In the genomic region with DNA sequence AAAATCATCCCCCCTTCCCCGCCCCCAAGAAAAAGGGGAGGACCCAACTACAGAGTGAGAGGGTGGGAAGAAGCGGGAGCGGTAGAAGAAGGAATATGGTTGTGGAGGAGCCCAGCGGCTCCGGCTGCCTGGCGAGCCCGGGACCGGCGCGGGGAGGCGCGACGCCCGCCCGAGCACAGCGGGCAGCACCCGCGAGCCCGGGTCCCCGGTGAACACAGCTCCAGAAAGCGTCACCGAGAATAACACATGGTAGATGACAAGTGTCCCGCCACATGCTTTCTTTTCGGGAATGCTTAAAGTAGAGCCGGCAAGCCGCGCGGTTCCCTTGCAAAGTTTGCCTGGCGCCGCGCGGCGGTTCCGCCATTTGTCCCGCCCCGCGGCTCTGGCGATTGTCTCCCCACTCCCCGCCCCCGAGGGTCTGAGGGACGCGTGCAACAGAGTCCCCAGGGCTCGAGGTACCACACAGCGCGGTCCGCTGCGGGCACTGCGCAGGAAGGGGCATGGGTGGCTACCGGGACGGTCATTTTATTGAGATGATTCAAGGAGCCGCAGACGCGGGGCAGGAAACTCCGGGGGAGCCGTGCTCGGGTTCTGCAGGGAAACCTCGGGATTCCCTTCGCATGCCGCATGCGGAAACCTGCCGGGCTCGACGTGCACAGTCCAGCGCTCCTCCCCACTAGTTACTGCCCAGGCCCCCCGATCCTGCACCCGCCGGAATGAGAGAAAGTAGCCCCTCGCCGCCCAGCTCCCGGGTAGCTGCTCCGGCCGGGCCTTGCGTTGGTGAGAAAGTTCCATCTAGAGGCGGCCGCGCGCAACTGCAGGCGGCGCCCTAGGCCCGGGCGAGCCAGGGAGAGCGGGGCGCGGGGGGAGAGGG, we compare ENCODE assay signal across 8 cellular contexts. TPM values are rescaled to one million over a fixed set of nuclear protein-coding genes. Genes with fewer than 3 reads are reported as not detected.
DNase-seq lines count a peak whose midpoint lies in the region; ATAC-seq and TF ChIP-seq lines count a peak whose summit lies in the region.

No MANE protein-coding gene starts in this region.

- peaks cover 41% of the 10 kb centered on the region for H3K27me3 ChIP-seq in BJ (ENCODE audit: control insufficient read depth, insufficient read depth, low read length)
- H3K27me3 ChIP-seq in endocrine pancreas (ENCODE audit: control insufficient read depth, insufficient read depth, low read length): peaks cover 5% of the 10 kb centered on the region
- peaks cover 34% of the 10 kb centered on the region for H3K27me3 ChIP-seq in mesendoderm (ENCODE audit: insufficient read depth, low read length, poor library complexity)

- H2BK5ac ChIP-seq in mesendoderm (ENCODE audit: low read length): no peak overlapping the region

- POLR2A ChIA-PET in BJ (lab: Charles Lee): no interaction called here
- POLR2A ChIA-PET in activated CD8-positive, alpha-beta T cell treated with anti-CD3 and anti-CD28 coated beads for 36 hours (lab: Charles Lee): no interaction called here

- H3K4me1 ChIP-seq in endocrine pancreas (ENCODE audit: control insufficient read depth, insufficient read depth, low read length): peaks cover 7% of the 10 kb centered on the region
- no peaks in the 10 kb centered on the region for H3K4me1 ChIP-seq in mesendoderm (ENCODE audit: control insufficient read depth, low read depth, low read length)

- H3K4ac ChIP-seq in mesendoderm (ENCODE audit: low read depth, low read length): peak overlapping the region; percentile 83

- peak overlapping the region; percentile 84 for H3K4me2 ChIP-seq in mesendoderm (ENCODE audit: low read length)

- intact Hi-C loops in activated CD8-positive, alpha-beta T cell treated with anti-CD3 and anti-CD28 coated beads for 36 hours (cut with micrococcal nuclease): no loop called here

- H3K4me3 Mint-ChIP-seq in activated CD8-positive, alpha-beta T cell treated with anti-CD3 and anti-CD28 coated beads for 36 hours: peak overlapping the region; percentile 76

- H3K9me3 ChIP-seq in endocrine pancreas (ENCODE audit: control insufficient read depth, low read length): no peaks in the 10 kb centered on the region

- H3K18ac ChIP-seq in mesendoderm (ENCODE audit: low read length): peak overlapping the region; percentile 81

- peak; percentile 83 for ATAC-seq in GM19023 (IDR thresholded peaks at IDR 0.05; ENCODE audit: unreplicated experiment)
- peak; percentile 89 for ATAC-seq in HG03159 (IDR thresholded peaks at IDR 0.05; ENCODE audit: unreplicated experiment)
- peak; percentile 82 for ATAC-seq in activated CD8-positive, alpha-beta T cell treated with anti-CD3 and anti-CD28 coated beads for 36 hours

- CTCF ChIA-PET in BJ (lab: Yijun Ruan, JAX): interaction anchor here (0.6 to 2.2 kb wide), 15 partner anchors 8 to 521 kb away, joined by 3 to 15 read pairs (median 5); no protein-coding TSS in a partner anchor
- CTCF ChIA-PET in activated CD8-positive, alpha-beta T cell treated with anti-CD3 and anti-CD28 coated beads for 36 hours (lab: Charles Lee): interaction anchor here (0.6 to 3.6 kb wide), 18 partner anchors 8 to 450 kb away, joined by 3 to 12 read pairs (median 4); no protein-coding TSS in a partner anchor

- no CpG with 5 or more reads among the region's 84 CpGs for WGBS in mesendoderm (ENCODE audit: extremely low coverage, insufficient coverage, low lambda C conversion rate)

- peak; percentile 92 for TF ChIP-seq CTCF in BJ (IDR thresholded peaks at IDR 0.05; ENCODE audit: insufficient read depth, low read depth, low read length)
- peak; percentile 91 for TF ChIP-seq CTCF in activated CD8-positive, alpha-beta T cell treated with anti-CD3 and anti-CD28 coated beads for 36 hours (IDR thresholded peaks at IDR 0.05)

- no peak overlapping the region for H2BK120ac ChIP-seq in mesendoderm (ENCODE audit: low read depth, low read length)

- H3K9ac ChIP-seq in endocrine pancreas (ENCODE audit: control insufficient read depth, insufficient read depth, low read length): peak overlapping the region; percentile 38
- H3K9ac ChIP-seq in mesendoderm (ENCODE audit: low read length): peak overlapping the region; percentile 78

- no peak overlapping the region for H3K27ac ChIP-seq in mesendoderm (ENCODE audit: low read depth, low read length)

- H3K4me3 ChIP-seq in BJ (ENCODE audit: low read depth, low read length) (peak overlapping the region; percentile 61), endocrine pancreas (ENCODE audit: control insufficient read depth, insufficient read depth, low read length) (no peak overlapping the region), mesendoderm (ENCODE audit: low read length) (peak overlapping the region; percentile 70)

- H3K9me3 Mint-ChIP-seq in activated CD8-positive, alpha-beta T cell treated with anti-CD3 and anti-CD28 coated beads for 36 hours: no peaks in the 10 kb centered on the region

- no peak overlapping the region for H3K23ac ChIP-seq in mesendoderm (ENCODE audit: low read length)

- DNase-seq in BJ (ENCODE audit: low read depth) (no peak), NCI-H345 (lab: John Stamatoyannopoulos, UW) (peak; percentile 83), mesendoderm (peak; percentile 79)
- peak; percentile 74 for DNase-seq in activated CD8-positive, alpha-beta T cell treated with anti-CD3 and anti-CD28 coated beads for 36 hours
- peak; percentile 30 for DNase-seq in stimulated activated CD8-positive, alpha-beta memory T cell treated with anti-CD3 and anti-CD28 coated beads, Interleukin-15, amount 100 ng/mL, for 1 hour (ENCODE audit: low read depth)

- H2AK5ac ChIP-seq in mesendoderm (ENCODE audit: low read length): no peak overlapping the region

- H3K4me1 Mint-ChIP-seq in activated CD8-positive, alpha-beta T cell treated with anti-CD3 and anti-CD28 coated beads for 36 hours (ENCODE audit: low read depth): peaks cover 14% of the 10 kb centered on the region

- no peak overlapping the region for H4K8ac ChIP-seq in mesendoderm (ENCODE audit: low read depth, low read length)

- no peaks in the 10 kb centered on the region for H3K36me3 Mint-ChIP-seq in activated CD8-positive, alpha-beta T cell treated with anti-CD3 and anti-CD28 coated beads for 36 hours (ENCODE audit: low read depth)

- H3K79me1 ChIP-seq in mesendoderm (ENCODE audit: low read length): no peaks in the 10 kb centered on the region

- H3K79me2 ChIP-seq in mesendoderm (ENCODE audit: control insufficient read depth, insufficient read depth, low read length): no peaks in the 10 kb centered on the region

- H3K27ac Mint-ChIP-seq in activated CD8-positive, alpha-beta T cell treated with anti-CD3 and anti-CD28 coated beads for 36 hours: no peak overlapping the region

- peak overlapping the region; percentile 95 for H3K56ac ChIP-seq in mesendoderm (ENCODE audit: low read length)

- peaks cover 67% of the 10 kb centered on the region for H3K27me3 Mint-ChIP-seq in activated CD8-positive, alpha-beta T cell treated with anti-CD3 and anti-CD28 coated beads for 36 hours

- no peaks in the 10 kb centered on the region for H3K36me3 ChIP-seq in BJ (ENCODE audit: control insufficient read depth, insufficient read depth, low read length)
- no peaks in the 10 kb centered on the region for H3K36me3 ChIP-seq in endocrine pancreas (ENCODE audit: control insufficient read depth, insufficient read depth, low read length)
- H3K36me3 ChIP-seq in mesendoderm (ENCODE audit: control insufficient read depth, insufficient read depth, low read length): no peaks in the 10 kb centered on the region

- H2BK15ac ChIP-seq in mesendoderm (replicated peaks; ENCODE audit: low read depth): peak overlapping the region; percentile 8

- H4K5ac ChIP-seq in mesendoderm (ENCODE audit: low read length): no peak overlapping the region

RNA-seq across cellular contexts. Expression of a gene that starts 0.8 kb away (rescaled TPM):
- not detected in 2 replicates for polyA plus RNA-seq in BJ (2011; rRNA removed)
- not detected in 2 replicates for polyA minus RNA-seq in BJ (2011; rRNA and poly(A)+ RNA removed)
- not detected for total RNA-seq in activated CD8-positive, alpha-beta T cell treated with anti-CD3 and anti-CD28 coated beads for 36 hours
- polyA plus RNA-seq in mesendoderm (2013, experiment 1 of 2): 1.2 TPM
- polyA plus RNA-seq in mesendoderm (2013, experiment 2 of 2): 1.4 TPM
